26 cellular contexts compared by ENCODE assay signal in the genomic region with DNA sequence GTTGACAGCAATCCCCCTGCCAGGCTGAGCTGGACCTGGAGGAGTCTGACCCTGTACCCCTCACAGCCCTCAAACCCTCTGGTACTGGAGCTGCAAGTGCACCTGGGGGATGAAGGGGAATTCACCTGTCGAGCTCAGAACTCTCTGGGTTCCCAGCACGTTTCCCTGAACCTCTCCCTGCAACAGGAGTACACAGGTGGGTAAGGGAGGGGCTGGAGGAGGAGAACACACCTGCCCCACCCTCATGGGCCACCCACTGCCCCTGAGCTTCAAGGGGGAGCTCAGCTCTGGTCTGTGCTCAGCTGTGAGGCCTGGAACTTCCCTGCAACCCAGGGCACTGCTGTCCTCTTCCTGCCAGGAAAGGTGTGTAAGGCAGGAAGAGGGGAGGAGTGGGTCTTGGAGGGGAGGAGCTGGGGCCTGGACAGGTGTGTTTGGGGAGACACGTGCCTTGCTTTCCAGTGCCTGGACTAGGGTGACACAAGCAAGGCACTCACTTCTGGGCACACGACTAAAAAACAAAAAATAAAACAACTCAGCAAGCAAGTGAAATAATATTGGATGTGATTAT. TPM values are rescaled to one million over a fixed set of nuclear protein-coding genes. Genes with fewer than 3 reads are reported as not detected.
"Had no signal": no experiment of that assay in that cellular context is flagged by ENCODE, and none has a peak within 500 bp of the region (broad histone marks: within the 10 kb centered on the region; RNA-seq: fewer than 3 reads in every experiment).

No MANE protein-coding gene starts in this region.

- H3K9me3 ChIP-seq: Peyer's patch, SJCRH30, SK-N-SH had no signal

- H3K27me3 ChIP-seq: brain microvascular endothelial cell, Peyer's patch had no signal

- H3K36me3 ChIP-seq: brain microvascular endothelial cell, Peyer's patch, SJCRH30 had no signal

- H3K4me1 ChIP-seq: Peyer's patch, SJCRH30 had no signal

- H3K27ac Mint-ChIP-seq: activated CD4-positive, alpha-beta T cell treated with anti-CD3 and anti-CD28 coated beads, Interleukin-2, amount 10 ng/mL, durations not matched to agents 7 days and 5 days; activated CD8-positive, alpha-beta T cell treated with anti-CD3 and anti-CD28 coated beads for 36 hours; activated naive CD4-positive, alpha-beta T cell treated with anti-CD3 and anti-CD28 coated beads, Interleukin-2, amount 50 U/mL, for 72 hours; activated T-cell treated with anti-CD3 and anti-CD28 coated beads, Interleukin-2, amount 50 U/mL, for 24 hours; activated T-helper 1 cell treated with anti-CD3 and anti-CD28 coated beads, Interleukin-12 subunit alpha, Interleukin-12 subunit beta, Interleukin-2, Interleukin-4 antibody, amounts not matched to agents 30 ng/mL and 10 ng/mL and 1 ng/mL, durations not matched to agents 14 hours and 24 hours and 36 hours had no signal

- H3K36me3 Mint-ChIP-seq: activated naive CD4-positive, alpha-beta T cell treated with anti-CD3 and anti-CD28 coated beads, Interleukin-2, amount 50 U/mL, for 72 hours had no signal

- DNase-seq: activated CD4-positive, alpha-beta T cell treated with anti-CD3 and anti-CD28 coated beads, Interleukin-2, amount 10 ng/mL, durations not matched to agents 7 days and 5 days; activated CD4-positive, CD25-positive, alpha-beta regulatory T cell; activated CD8-positive, alpha-beta T cell treated with anti-CD3 and anti-CD28 coated beads for 36 hours; activated effector memory CD4-positive, alpha-beta T cell treated with Interleukin-2 at 50 U/mL for 16 hours; activated naive CD4-positive, alpha-beta T cell; activated T-cell treated with anti-CD3 and anti-CD28 coated beads, Interleukin-2, amount 50 U/mL, for 24 hours; brain microvascular endothelial cell; Karpas-422; MM.1S; NCI-H1105; NCI-H1436; NCI-H1694 treated with DMSO at 0.1 percent for 48 hours; NCI-H2029 treated with DMSO at 0.1 percent for 48 hours; NCI-H345; NCI-H510A; NCI-H526 treated with DMSO at 0.1 percent for 48 hours; Peyer's patch; Right ventricle myocardium superior; SJCRH30; SK-N-SH; SW 1271 had no signal

- H3K4me3 Mint-ChIP-seq: activated CD4-positive, alpha-beta T cell treated with anti-CD3 and anti-CD28 coated beads, Interleukin-2, amount 10 ng/mL, durations not matched to agents 7 days and 5 days; activated CD8-positive, alpha-beta T cell treated with anti-CD3 and anti-CD28 coated beads for 36 hours; activated T-cell treated with anti-CD3 and anti-CD28 coated beads, Interleukin-2, amount 50 U/mL, for 24 hours; activated T-helper 1 cell treated with anti-CD3 and anti-CD28 coated beads, Interleukin-12 subunit alpha, Interleukin-12 subunit beta, Interleukin-2, Interleukin-4 antibody, amounts not matched to agents 30 ng/mL and 10 ng/mL and 1 ng/mL, durations not matched to agents 14 hours and 24 hours and 36 hours had no signal

- H3K27me3 Mint-ChIP-seq: activated CD8-positive, alpha-beta T cell treated with anti-CD3 and anti-CD28 coated beads for 36 hours; activated T-cell treated with anti-CD3 and anti-CD28 coated beads, Interleukin-2, amount 50 U/mL, for 24 hours had no signal

- ATAC-seq: activated CD8-positive, alpha-beta T cell treated with anti-CD3 and anti-CD28 coated beads for 36 hours; activated naive CD4-positive, alpha-beta T cell treated with anti-CD3 and anti-CD28 coated beads, Interleukin-2, amount 50 U/mL, for 72 hours; K562 had no signal

- H3K27ac ChIP-seq: brain microvascular endothelial cell, Peyer's patch, RWPE1, SJCRH30 had no signal

- H3K9me3 Mint-ChIP-seq: activated CD4-positive, alpha-beta T cell treated with anti-CD3 and anti-CD28 coated beads, Interleukin-2, amount 10 ng/mL, durations not matched to agents 7 days and 5 days; activated CD8-positive, alpha-beta T cell treated with anti-CD3 and anti-CD28 coated beads for 36 hours; activated T-cell treated with anti-CD3 and anti-CD28 coated beads, Interleukin-2, amount 50 U/mL, for 24 hours; activated T-helper 1 cell treated with anti-CD3 and anti-CD28 coated beads, Interleukin-12 subunit alpha, Interleukin-12 subunit beta, Interleukin-2, Interleukin-4 antibody, amounts not matched to agents 30 ng/mL and 10 ng/mL and 1 ng/mL, durations not matched to agents 14 hours and 24 hours and 36 hours had no signal

- H3K4me3 ChIP-seq: K562, Peyer's patch, SJCRH30 had no signal

- H3K4me1 Mint-ChIP-seq: activated CD4-positive, alpha-beta T cell treated with anti-CD3 and anti-CD28 coated beads, Interleukin-2, amount 10 ng/mL, durations not matched to agents 7 days and 5 days had no signal

RNA-seq across cellular contexts. Expression of a gene that starts 3.9 kb away (rescaled TPM):
- total RNA-seq: activated CD4-positive, alpha-beta T cell treated with anti-CD3 and anti-CD28 coated beads, Interleukin-2, amount 10 ng/mL, durations not matched to agents 7 days and 5 days; activated CD8-positive, alpha-beta T cell treated with anti-CD3 and anti-CD28 coated beads for 36 hours; activated T-helper 1 cell treated with anti-CD3 and anti-CD28 coated beads, Interleukin-12 subunit alpha, Interleukin-12 subunit beta, Interleukin-2, Interleukin-4 antibody, amounts not matched to agents 30 ng/mL and 10 ng/mL and 1 ng/mL, durations not matched to agents 14 hours and 24 hours and 36 hours; K562; Peyer's patch; SJCRH30; T-helper 1 cell treated with Interleukin-12 subunit alpha and Interleukin-12 subunit beta and Interleukin-4 antibody, amounts not matched to agents 30 ng/mL and 1 ng/mL, for 36 hours had no signal

RNA-seq across cellular contexts. Expression of a gene that starts 21.3 kb away (rescaled TPM):
- total RNA-seq: SJCRH30 had no signal
